ENCODE assay signal across 8 cellular contexts in the genomic region with DNA sequence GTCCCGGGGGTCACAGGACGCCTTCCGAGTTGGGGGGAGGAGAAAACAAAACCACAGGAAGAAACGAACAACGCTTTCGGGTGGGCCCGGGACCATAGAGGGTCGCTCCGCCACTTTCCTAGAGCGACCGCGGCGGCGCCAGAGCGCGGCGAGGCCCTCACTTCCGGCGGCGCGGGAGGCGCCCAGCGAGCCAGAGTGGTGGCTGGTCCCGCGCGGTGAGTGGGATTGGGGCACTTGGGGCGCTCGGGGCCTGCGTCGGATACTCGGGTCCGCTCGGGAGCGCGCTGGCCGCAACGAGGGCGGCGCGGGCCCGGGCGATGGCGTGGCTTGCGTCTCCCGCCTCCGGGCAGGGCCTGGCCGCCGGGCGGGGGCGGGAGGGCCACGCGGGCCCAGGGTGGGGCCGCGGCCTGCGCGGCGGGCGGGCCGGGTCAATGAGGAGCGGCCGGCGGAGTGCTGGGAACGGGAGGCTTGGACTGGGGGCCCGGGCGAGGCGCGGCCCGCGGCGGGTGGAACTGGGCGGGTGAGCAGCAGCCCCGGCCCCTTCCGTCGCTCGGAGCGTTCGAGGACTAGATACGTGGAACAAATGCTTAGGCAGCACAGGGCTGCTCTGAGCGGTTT.
DNase-seq lines count a peak whose midpoint lies in the region; ATAC-seq and TF ChIP-seq lines count a peak whose summit lies in the region.

TSS of gene ZNF22 (plus strand) at position 160 of the 618 bp plus-strand sequence. CDS start 2,446 bp downstream, outside the sequence.

- peaks cover 10 to 11% of the 10 kb centered on the region in 2 donors for H3K36me3 ChIP-seq in mucosa of rectum (ENCODE audit: control insufficient read depth in 2 of 2, insufficient read depth in 2 of 2, low read length in 2 of 2)

- DNase-seq in AG10803 (ENCODE audit: low read depth) (peak; percentile 69), NCI-H774 (lab: John Stamatoyannopoulos, UW) (peak; percentile 65), epithelial cell of esophagus (ENCODE audit: low read depth) (peak; percentile 47)
- peak; percentile 81 for DNase-seq in activated CD8-positive, alpha-beta memory T cell treated with anti-CD3 and anti-CD28 coated beads, Interleukin-2, amount 50 U/mL, for 4 hours
- peak; percentile 40 for DNase-seq in stimulated activated CD8-positive, alpha-beta memory T cell treated with anti-CD3 and anti-CD28 coated beads, Interleukin-7, amount 100 ng/mL, for 24 hours (ENCODE audit: low read depth)

- peak; percentile 10; the same call in 1 of the 2 replicates for TF ChIP-seq CTCF in AG10803 (conservative IDR thresholded peaks at IDR 0.05; ENCODE audit: low read length)
- no peak for TF ChIP-seq CTCF in epithelial cell of esophagus (IDR thresholded peaks at IDR 0.05; ENCODE audit: insufficient read depth, low read depth, low read length, missing control alignments)

- H3K9me3 ChIP-seq in mucosa of rectum (ENCODE audit: control insufficient read depth in 2 of 2, low read length in 2 of 2) = no peaks in the 10 kb centered on the region

- H3K4me3 ChIP-seq in AG10803 (ENCODE audit: low read length) (peak within 1 kb of the TSS; percentile 66), epithelial cell of esophagus (ENCODE audit: low read length) (peak within 1 kb of the TSS; percentile 58), mucosa of rectum (ENCODE audit: low read length in 2 of 2) (peak within 1 kb of the TSS; percentile 72 to 97)

- peaks cover 21 to 26% of the 10 kb centered on the region in 2 donors for H3K4me1 ChIP-seq in mucosa of rectum (ENCODE audit: control insufficient read depth in 2 of 2, insufficient read depth in 2 of 2, low read length in 2 of 2)

- H3K27me3 ChIP-seq in mucosa of rectum (ENCODE audit: control insufficient read depth in 2 of 2, insufficient read depth in 2 of 2, low read length in 2 of 2) = no peaks in the 10 kb centered on the region

- peak within 1 kb of the TSS; percentile 72 to 91 for H3K9ac ChIP-seq in mucosa of rectum (ENCODE audit: low read depth in 1 of 2, low read length in 2 of 2)

- peak; percentile 73 for ATAC-seq in GM18868 (IDR thresholded peaks at IDR 0.05; ENCODE audit: unreplicated experiment)
- peak; percentile 71 for ATAC-seq in HG03097 (IDR thresholded peaks at IDR 0.05; ENCODE audit: low FRiP score, unreplicated experiment)

- peak within 1 kb of the TSS; percentile 91 to 95 for H3K27ac ChIP-seq in mucosa of rectum (ENCODE audit: low read depth in 2 of 2, low read length in 2 of 2)

Comparison
In these comparisons a context has a peak if more than half of its experiments do, and no peak if none do; other contexts are left out.
1. Peak in every context shown above with its lines: DNase-seq, ATAC-seq, H3K4me3 ChIP-seq and H3K27ac ChIP-seq.